8 cellular contexts compared by ENCODE assay signal in the genomic region with DNA sequence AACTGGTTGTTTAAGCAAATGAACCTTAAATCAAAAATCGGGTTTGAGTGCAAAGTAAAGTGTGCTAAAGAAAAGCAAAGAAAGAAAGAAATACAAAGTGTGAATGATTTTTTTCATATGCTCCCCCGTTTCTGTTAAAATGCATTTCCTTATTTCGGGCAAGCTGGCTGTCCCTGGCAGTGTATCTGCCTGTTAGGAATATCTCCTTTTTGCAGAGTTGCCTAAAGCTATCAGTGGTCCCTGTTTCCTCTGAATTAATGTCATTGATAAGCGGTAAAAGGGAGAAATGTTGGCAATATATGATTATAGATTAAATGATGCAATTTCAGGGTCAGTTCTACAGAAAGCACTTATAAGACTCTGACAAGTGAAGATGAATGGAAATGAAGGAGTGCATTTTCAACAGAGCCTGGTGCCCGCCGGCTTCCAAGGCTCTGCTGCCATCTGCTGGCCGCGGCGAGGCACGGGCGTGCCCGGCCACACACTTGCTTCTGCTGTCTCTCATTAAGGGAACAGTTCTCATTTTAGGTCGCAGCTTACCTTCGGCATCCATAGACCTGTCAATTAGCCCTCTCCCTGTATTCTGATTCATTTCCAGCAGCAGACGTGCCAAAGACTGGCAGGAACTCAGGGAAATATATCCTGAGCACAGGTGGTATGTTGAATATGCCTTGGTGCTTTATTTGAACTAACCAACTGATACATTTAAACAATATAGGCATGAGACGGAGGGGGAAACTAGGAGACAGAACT.
DNase-seq lines count a peak whose midpoint lies in the region; ATAC-seq and TF ChIP-seq lines count a peak whose summit lies in the region.

No MANE protein-coding gene starts in this region.

- no peaks in the 10 kb centered on the region for H3K36me3 Mint-ChIP-seq in activated T-cell treated with anti-CD3 and anti-CD28 coated beads, Interleukin-2, amount 50 U/mL, for 4 hours (ENCODE audit: insufficient read depth)
- no peaks in the 10 kb centered on the region for H3K36me3 Mint-ChIP-seq in neural crest cell (ENCODE audit: low read depth)

- H3K27ac Mint-ChIP-seq in neural crest cell (ENCODE audit: unreplicated experiment) = no peak overlapping the region

- H3K27me3 ChIP-seq in HL-60 (ENCODE audit: insufficient read depth, poor library complexity, severe bottlenecking) (no peaks in the 10 kb centered on the region), fibroblast of lung (ENCODE audit: control insufficient read depth, insufficient read depth, low read length) (no peaks in the 10 kb centered on the region)

- H3K36me3 ChIP-seq in fibroblast of lung (ENCODE audit: control insufficient read depth, insufficient read depth, low read length) = no peaks in the 10 kb centered on the region

- H2AFZ ChIP-seq in fibroblast of lung (ENCODE audit: low read length) = no peak overlapping the region

- no peaks in the 10 kb centered on the region for H3K27me3 Mint-ChIP-seq in activated T-cell treated with anti-CD3 and anti-CD28 coated beads, Interleukin-2, amount 50 U/mL, for 4 hours (ENCODE audit: low read depth)
- no peaks in the 10 kb centered on the region for H3K27me3 Mint-ChIP-seq in neural crest cell (ENCODE audit: low read depth)

- no peaks in the 10 kb centered on the region for H3K9me3 ChIP-seq in fibroblast of lung (ENCODE audit: control insufficient read depth, insufficient read depth, low read depth, low read length)

- peak; percentile 92 for ATAC-seq in GM21390 (IDR thresholded peaks at IDR 0.05; ENCODE audit: unreplicated experiment)
- ATAC-seq in activated T-cell treated with anti-CD3 and anti-CD28 coated beads, Interleukin-2, amount 50 U/mL, for 4 hours = peak; percentile 65 to 73

- TF ChIP-seq CTCF in HL-60 (IDR thresholded peaks at IDR 0.05; ENCODE audit: insufficient read depth, low read length) (peak; percentile 84), fibroblast of lung (conservative IDR thresholded peaks at IDR 0.05 in 1 of 2, IDR thresholded peaks at IDR 0.05 in 1 of 2; ENCODE audit: low read depth in 1 of 2, low read length in 2 of 2) (peak; percentile 71 to 95), neural crest cell (conservative IDR thresholded peaks at IDR 0.05) (peak; percentile 99)

- H3K4me1 ChIP-seq in fibroblast of lung (ENCODE audit: control insufficient read depth, extremely low read depth, insufficient read depth, low read length) = no peaks in the 10 kb centered on the region

- DNase-seq in DMS153 treated with DMSO at 0.1 percent for 48 hours (lab: John Stamatoyannopoulos, UW; ENCODE audit: unreplicated experiment) (peak; percentile 67), HL-60 (ENCODE audit: low read depth in 1 of 2, low spot score in 1 of 2) (peak; percentile 39 to 50), OCI-M2 (lab: John Stamatoyannopoulos, UW; ENCODE audit: unreplicated experiment) (peak; percentile 58), fibroblast of lung (ENCODE audit: low read depth in 2 of 2) (peak; percentile 41 to 50), neural crest cell (ENCODE audit: low read depth, low spot score) (peak; percentile 84)
- peak; percentile 34 for DNase-seq in activated T-cell treated with anti-CD3 and anti-CD28 coated beads, Interleukin-2, amount 50 U/mL, for 4 hours

- H3K9ac ChIP-seq in fibroblast of lung (ENCODE audit: insufficient read depth, low read length) = no peak overlapping the region

- no peaks in the 10 kb centered on the region for H4K20me1 ChIP-seq in fibroblast of lung (ENCODE audit: control insufficient read depth, extremely low read depth, insufficient read depth, low read length)

- H3K79me2 ChIP-seq in fibroblast of lung (ENCODE audit: control insufficient read depth, insufficient read depth, low read length) = no peaks in the 10 kb centered on the region

- no peaks in the 10 kb centered on the region for H3K9me3 Mint-ChIP-seq in activated T-cell treated with anti-CD3 and anti-CD28 coated beads, Interleukin-2, amount 50 U/mL, for 4 hours
- no peaks in the 10 kb centered on the region for H3K9me3 Mint-ChIP-seq in neural crest cell

- H3K4me3 ChIP-seq in HL-60 (replicated peaks; ENCODE audit: insufficient read depth, low read length) (no peak overlapping the region), fibroblast of lung (replicated peaks in 1 of 4; ENCODE audit: control extremely low read depth in 1 of 4, insufficient read depth in 1 of 4, low read depth in 3 of 4, low read length in 4 of 4) (no peak overlapping the region)

- H3K4me2 ChIP-seq in fibroblast of lung (ENCODE audit: extremely low read depth, insufficient read depth, low read length) = no peak overlapping the region

- no peak overlapping the region for H3K4me3 Mint-ChIP-seq in activated T-cell treated with anti-CD3 and anti-CD28 coated beads, Interleukin-2, amount 50 U/mL, for 4 hours
- H3K4me3 Mint-ChIP-seq in neural crest cell = no peak overlapping the region

- no peaks in the 10 kb centered on the region for H3K4me1 Mint-ChIP-seq in activated T-cell treated with anti-CD3 and anti-CD28 coated beads, Interleukin-2, amount 50 U/mL, for 4 hours (ENCODE audit: low read depth)
- H3K4me1 Mint-ChIP-seq in neural crest cell = peaks cover 4% of the 10 kb centered on the region

- H3K27ac ChIP-seq in HL-60 (replicated peaks) (no peak overlapping the region), fibroblast of lung (ENCODE audit: insufficient read depth, low read length) (no peak overlapping the region), temporal lobe (ENCODE audit: low read depth, low read length) (peak overlapping the region; percentile 78)

Comparison
In these comparisons a context has a peak if more than half of its experiments do, and no peak if none do; other contexts are left out.
1. DNase-seq: peak in every context shown above with its lines; median percentile 84 in neural crest cell; 67 in DMS153 treated with DMSO at 0.1 percent for 48 hours; 58 in OCI-M2; 46 in fibroblast of lung; 44 in HL-60; 34 in activated T-cell treated with anti-CD3 and anti-CD28 coated beads, Interleukin-2, amount 50 U/mL, for 4 hours.